23 cellular contexts compared by ENCODE assay signal in the genomic region with DNA sequence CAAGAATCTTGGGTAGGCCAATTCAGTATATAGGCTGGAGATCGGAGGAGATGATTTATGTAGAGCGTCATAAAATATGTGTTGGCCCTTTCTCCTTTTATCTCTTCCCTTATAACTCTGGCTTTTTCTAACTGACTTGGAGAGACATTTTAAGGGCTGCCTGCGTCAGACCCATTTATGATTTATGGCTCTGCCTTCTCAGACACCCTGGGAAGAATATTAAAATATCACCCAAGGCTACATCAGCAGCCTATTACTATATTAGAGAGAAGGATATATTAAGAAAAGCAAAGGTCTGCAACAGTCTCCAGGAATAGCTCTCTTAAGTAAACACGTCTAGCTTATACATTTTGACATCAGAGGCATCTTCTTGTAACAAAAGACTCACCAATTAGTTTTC.
"Had no signal": no experiment of that assay in that cellular context is flagged by ENCODE, and none has a peak within 500 bp of the region (broad histone marks: within the 10 kb centered on the region; RNA-seq: fewer than 3 reads in every experiment).

No MANE protein-coding gene starts in this region.

- H3K27ac ChIP-seq: colonic mucosa, epithelial cell of prostate, esophagus squamous epithelium, gastrocnemius medialis, heart right ventricle, left ventricle myocardium inferior, lower lobe of right lung had no signal

- H3K9me3 ChIP-seq: colonic mucosa, gastrocnemius medialis, lower lobe of right lung had no signal

- H3K4me1 ChIP-seq: colonic mucosa, esophagus squamous epithelium, heart right ventricle, left ventricle myocardium inferior, lower lobe of right lung had no signal

- H3K36me3 ChIP-seq: colonic mucosa, esophagus squamous epithelium, gastrocnemius medialis, heart right ventricle, left ventricle myocardium inferior, lower lobe of right lung had no signal

- H3K4me3 ChIP-seq: colonic mucosa, esophagus squamous epithelium, gastrocnemius medialis, heart right ventricle, left ventricle myocardium inferior, lower lobe of right lung, mucosa of descending colon had no signal

- H3K27me3 ChIP-seq: colonic mucosa, gastrocnemius medialis, heart right ventricle had no signal

- DNase-seq: colonic mucosa; cortex of kidney; effector CD8-positive, alpha-beta T cell; effector memory CD8-positive, alpha-beta T cell; endodermal cell; erythroblast; esophagus squamous epithelium; foreskin fibroblast; foreskin melanocyte; gastrocnemius medialis; glutamatergic neuron; head of caudate nucleus; heart right ventricle; hippocampal formation; kidney; kidney glomerular epithelial cell; left colon; left ventricle myocardium inferior; lower lobe of right lung; mesenchymal stem cell; mucosa of descending colon; naive B cell had no signal
